Comparison of ENCODE assay signal across 1 cellular context in genomic region chr2:222797308-222797707, GRCh38.
TF ChIP-seq lines count a peak whose summit lies in the region.

No MANE protein-coding gene starts in this region.

TF ChIP-seq in HepG2, 621 proteins besides CTCF, POLR2A, EP300 and RAD21 (continued from another document):
- TF ChIP-seq ZBTB25 (CRISPR knock-in tag; IDR thresholded peaks at IDR 0.05) (0 out of 2 replicates have a peak, but pooled peaks have one; percentile 9), TCF7 (IDR thresholded peaks at IDR 0.05; ENCODE audit: low read depth) (peak; percentile 18; the same call in 1 of the 2 replicates), SMC3 (IDR thresholded peaks at IDR 0.05; ENCODE audit: low read length) (peak; percentile 68), STAG1 (CRISPR knock-in tag; IDR thresholded peaks at IDR 0.05) (peak; percentile 56), CHD4 (IDR thresholded peaks at IDR 0.05; ENCODE audit: borderline replicate concordance, low read length) (no peak), MXI1 (IDR thresholded peaks at IDR 0.05; ENCODE audit: borderline replicate concordance, low read depth, low read length) (no peak), FOXP1 (IDR thresholded peaks at IDR 0.05) (no peak), FOXP1 (CRISPR knock-in tag; IDR thresholded peaks at IDR 0.05) (0 out of 2 replicates have a peak, but pooled peaks have one; percentile 5), NR2F6 (IDR thresholded peaks at IDR 0.05) (peak; percentile 11; the same call in 1 of the 2 replicates), NR2F6 (CRISPR knock-in tag; IDR thresholded peaks at IDR 0.05) (no peak), SAP130 (CRISPR knock-in tag; IDR thresholded peaks at IDR 0.05; ENCODE audit: low read depth) (no peak), ZNF644 (CRISPR knock-in tag; IDR thresholded peaks at IDR 0.05; ENCODE audit: low read depth) (no peak), SIX4 (CRISPR knock-in tag; IDR thresholded peaks at IDR 0.05) (no peak), RBFOX2 (IDR thresholded peaks at IDR 0.05; ENCODE audit: low read depth, low read length) (peak; percentile 11; the same call in 1 of the 2 replicates), SOX13 (IDR thresholded peaks at IDR 0.05) (no peak), SOX13 (CRISPR knock-in tag; conservative IDR thresholded peaks at IDR 0.05 in 1 of 2, IDR thresholded peaks at IDR 0.05 in 1 of 2) (peak in 1 of 2 experiments; percentile 48; a peak in 1 of 4 replicates), ARID3A (IDR thresholded peaks at IDR 0.05; ENCODE audit: low read depth, low read length) (peak; percentile 10; the same call in 1 of the 2 replicates), HNRNPK (IDR thresholded peaks at IDR 0.05; ENCODE audit: low read depth, low read length, poor library complexity, severe bottlenecking) (peak; percentile 48), TFDP1 (CRISPR knock-in tag; IDR thresholded peaks at IDR 0.05; ENCODE audit: borderline replicate concordance) (no peak), SNRNP70 (IDR thresholded peaks at IDR 0.05; ENCODE audit: low read depth, low read length) (no peak)
- TF ChIP-seq, protein P1, sequence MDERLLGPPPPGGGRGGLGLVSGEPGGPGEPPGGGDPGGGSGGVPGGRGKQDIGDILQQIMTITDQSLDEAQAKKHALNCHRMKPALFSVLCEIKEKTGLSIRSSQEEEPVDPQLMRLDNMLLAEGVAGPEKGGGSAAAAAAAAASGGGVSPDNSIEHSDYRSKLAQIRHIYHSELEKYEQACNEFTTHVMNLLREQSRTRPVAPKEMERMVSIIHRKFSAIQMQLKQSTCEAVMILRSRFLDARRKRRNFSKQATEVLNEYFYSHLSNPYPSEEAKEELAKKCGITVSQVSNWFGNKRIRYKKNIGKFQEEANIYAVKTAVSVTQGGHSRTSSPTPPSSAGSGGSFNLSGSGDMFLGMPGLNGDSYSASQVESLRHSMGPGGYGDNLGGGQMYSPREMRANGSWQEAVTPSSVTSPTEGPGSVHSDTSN (CRISPR knock-in tag; IDR thresholded peaks at IDR 0.05), result no peak
- TF ChIP-seq, protein P2, sequence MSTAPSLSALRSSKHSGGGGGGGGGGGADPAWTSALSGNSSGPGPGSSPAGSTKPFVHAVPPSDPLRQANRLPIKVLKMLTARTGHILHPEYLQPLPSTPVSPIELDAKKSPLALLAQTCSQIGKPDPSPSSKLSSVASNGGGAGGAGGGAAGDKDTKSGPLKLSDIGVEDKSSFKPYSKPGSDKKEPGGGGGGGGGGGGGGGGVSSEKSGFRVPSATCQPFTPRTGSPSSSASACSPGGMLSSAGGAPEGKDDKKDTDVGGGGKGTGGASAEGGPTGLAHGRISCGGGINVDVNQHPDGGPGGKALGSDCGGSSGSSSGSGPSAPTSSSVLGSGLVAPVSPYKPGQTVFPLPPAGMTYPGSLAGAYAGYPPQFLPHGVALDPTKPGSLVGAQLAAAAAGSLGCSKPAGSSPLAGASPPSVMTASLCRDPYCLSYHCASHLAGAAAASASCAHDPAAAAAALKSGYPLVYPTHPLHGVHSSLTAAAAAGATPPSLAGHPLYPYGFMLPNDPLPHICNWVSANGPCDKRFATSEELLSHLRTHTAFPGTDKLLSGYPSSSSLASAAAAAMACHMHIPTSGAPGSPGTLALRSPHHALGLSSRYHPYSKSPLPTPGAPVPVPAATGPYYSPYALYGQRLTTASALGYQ (CRISPR knock-in tag; IDR thresholded peaks at IDR 0.05), result 0 out of 2 replicates have a peak, but pooled peaks have one; percentile 30
TF ChIP-seq in HepG2: peak in this region for 12.
